27 cellular contexts compared by ENCODE assay signal in genomic region chr2:118019821-118020220, GRCh38.
"Had no signal": no experiment of that assay in that cellular context is flagged by ENCODE, and none has a peak within 500 bp of the region (broad histone marks: within the 10 kb centered on the region; RNA-seq: fewer than 3 reads in every experiment).

No MANE protein-coding gene starts in this region.

- ATAC-seq: stimulated activated effector memory CD8-positive, alpha-beta T cell treated with anti-CD3 and anti-CD28 coated beads, Interleukin-12 subunit alpha, Interleukin-12 subunit beta, amount 100 ng/mL, for 72 hours; stimulated activated memory B cell treated with anti-CD40 and anti-IgM and Interleukin-4, amounts not matched to agents 10 μg/mL and 1 μg/mL and 100 μg/mL, for 72 hours; stimulated activated naive B cell treated with anti-CD40 and anti-IgM and Interleukin-4, amounts not matched to agents 10 μg/mL and 1 μg/mL and 100 μg/mL, for 72 hours; stimulated activated naive CD8-positive, alpha-beta T cell treated with anti-CD3 and anti-CD28 coated beads, Interleukin-15, amount 100 ng/mL, for 72 hours; stimulated activated naive CD8-positive, alpha-beta T cell treated with anti-CD3 and anti-CD28 coated beads, Interleukin-15, Interleukin-2, amounts not matched to agents 100 U/mL and 50 U/mL, for 24 hours; upper lobe of right lung had no signal

- DNase-seq: stimulated activated CD4-positive, alpha-beta T cell treated with anti-CD3 and anti-CD28 coated beads, Interleukin-2, amount 100 ng/mL, for 48 hours; stimulated activated CD4-positive, alpha-beta T cell treated with anti-CD3 and anti-CD28 coated beads, Interleukin-4, amount 100 ng/mL, for 1 hour; stimulated activated CD4-positive, alpha-beta T cell treated with anti-CD3 and anti-CD28 coated beads, Interleukin-4, amount 100 ng/mL, for 24 hours; stimulated activated CD4-positive, alpha-beta T cell treated with anti-CD3 and anti-CD28 coated beads, Interleukin-4, amount 100 ng/mL, for 4 hours; stimulated activated CD8-positive, alpha-beta memory T cell treated with anti-CD3 and anti-CD28 coated beads, Interleukin-4, amount 100 ng/mL, for 48 hours; stimulated activated naive B cell treated with anti-CD40 and anti-IgM and Interleukin-4, amounts not matched to agents 10 μg/mL and 1 μg/mL and 100 μg/mL, for 72 hours; stimulated activated naive CD4-positive, alpha-beta T cell; stimulated activated naive CD4-positive, alpha-beta T cell treated with Interleukin-2 at 50 U/mL for 16 hours; stimulated activated naive CD8-positive, alpha-beta T cell treated with anti-CD3 and anti-CD28 coated beads, Interleukin-15, amount 100 ng/mL, for 72 hours; stimulated activated naive CD8-positive, alpha-beta T cell treated with anti-CD3 and anti-CD28 coated beads, Interleukin-15, Interleukin-2, amounts not matched to agents 100 U/mL and 50 U/mL, for 24 hours; stomach; substantia nigra; testis; thyroid gland; tibial artery; transverse colon; trophoblast cell; upper lobe of left lung; upper lobe of right lung; uterus had no signal

- H3K27me3 ChIP-seq: suprapubic skin, testis, thyroid gland, tibial artery, tibial nerve, transverse colon, upper lobe of left lung, upper lobe of right lung, uterus, vagina had no signal

- H3K36me3 ChIP-seq: stomach, suprapubic skin, thoracic aorta, thyroid gland, tibial artery, tibial nerve, transverse colon, upper lobe of left lung, upper lobe of right lung, uterus, vagina had no signal

- FAIRE-seq: urothelium cell line had no signal

- H3K27ac ChIP-seq: stomach, suprapubic skin, testis, thoracic aorta, thyroid gland, tibial artery, tibial nerve, transverse colon, upper lobe of left lung, upper lobe of right lung, uterus, vagina had no signal

- H3K4me3 ChIP-seq: stomach, suprapubic skin, testis, thoracic aorta, thyroid gland, tibial artery, tibial nerve, transverse colon, upper lobe of left lung, upper lobe of right lung, uterus, vagina had no signal

- H3K9me3 ChIP-seq: stomach, suprapubic skin, testis, thoracic aorta, thyroid gland, tibial artery, tibial nerve, transverse colon, upper lobe of left lung, upper lobe of right lung, uterus, vagina had no signal

- H3K4me1 ChIP-seq: thyroid gland, uterus had no signal
